In genomic region chr2:172480301-172481218, GRCh38 we compare ENCODE assay signal across 10 cellular contexts. TPM values are rescaled to one million over a fixed set of nuclear protein-coding genes. Genes with fewer than 3 reads are reported as not detected.
A peak's percentile ranks its signal among the peaks of the same experiment; 100 is the strongest.
DNase-seq lines count a peak whose midpoint lies in the region; ATAC-seq and TF ChIP-seq lines count a peak whose summit lies in the region.
"Had no signal": no experiment of that assay in that cellular context is flagged by ENCODE, and none has a peak within 500 bp of the region (broad histone marks: within the 10 kb centered on the region; RNA-seq: fewer than 3 reads in every experiment).

No MANE protein-coding gene starts in this region.

- H3K9me3 ChIP-seq in SJSA1 (replicated peaks) (no peaks in the 10 kb centered on the region), gastroesophageal sphincter (no peaks in the 10 kb centered on the region), A673 (ENCODE audit: low read depth, low read length, poor library complexity, severe bottlenecking) (no peaks in the 10 kb centered on the region)

- no peak for TF ChIP-seq EP300 in gastroesophageal sphincter (IDR thresholded peaks at IDR 0.05)

- intact Hi-C loops in A673 (cut with micrococcal nuclease; ENCODE audit: unreplicated experiment), result no loop called here

- peaks cover 23% of the 10 kb centered on the region for H3K4me1 ChIP-seq in SJSA1 (replicated peaks)
- peaks cover 0 to 5% (median 0%) of the 10 kb centered on the region in 3 donors for H3K4me1 ChIP-seq in gastroesophageal sphincter
- no peaks in the 10 kb centered on the region for H3K4me1 ChIP-seq in A673 (ENCODE audit: insufficient read depth, low read length, poor library complexity, severe bottlenecking)

- CTCF ChIA-PET in A673 (lab: Charles Lee), result no interaction called here

- BruUV-seq in A673 (replicated peaks; lab: Mats Ljungman, UMichigan), result no TSS peak

- 53 to 73% methylated on average over 7 to 8 of the region's 12 CpGs for WGBS in gastroesophageal sphincter (ENCODE audit: low coverage in 1 of 2), 2 donors

- no peaks in the 10 kb centered on the region for H3K27me3 ChIP-seq in SJSA1 (replicated peaks)
- peaks cover under 1% of the 10 kb centered on the region for H3K27me3 ChIP-seq in gastroesophageal sphincter
- no peaks in the 10 kb centered on the region for H3K27me3 ChIP-seq in A673 (replicated peaks; ENCODE audit: insufficient read depth, low read depth, low read length, poor library complexity)

- H3K4me3 ChIP-seq in SJSA1 (no peak overlapping the region), gastroesophageal sphincter (no peak overlapping the region), A673 (ENCODE audit: low read depth, low read length, poor library complexity, severe bottlenecking) (no peak overlapping the region)

- TF ChIP-seq CTCF in gastroesophageal sphincter (IDR thresholded peaks at IDR 0.05) (no peak), progenitor cell of endocrine pancreas (IDR thresholded peaks at IDR 0.05; ENCODE audit: unreplicated experiment) (no peak), A673 (conservative IDR thresholded peaks at IDR 0.05; ENCODE audit: low read depth, low read length) (no peak)

- H3K27ac ChIP-seq in SJSA1, result peak overlapping the region; percentile 3; the same call in 1 of the 2 replicates
- peak overlapping the region in 3 of 4 donors; percentile 14 to 47 (median 38) for H3K27ac ChIP-seq in gastroesophageal sphincter
- H3K27ac ChIP-seq in A673 (ENCODE audit: low read depth, low read length, poor library complexity, severe bottlenecking), result no peak overlapping the region
- H3K27ac ChIP-seq: VCaP had no signal

- H3K4me3 Mint-ChIP-seq in progenitor cell of endocrine pancreas (ENCODE audit: low read depth), result no peak overlapping the region
- H3K4me3 Mint-ChIP-seq: brain had no signal

- POLR2A ChIA-PET in A673 (lab: Charles Lee; ENCODE audit: low non-redundant PET), result no interaction called here

- peak overlapping the region; percentile 76 for H3K27ac Mint-ChIP-seq in progenitor cell of endocrine pancreas

- H3K27me3 Mint-ChIP-seq in progenitor cell of endocrine pancreas, result no peaks in the 10 kb centered on the region

- TF ChIP-seq POLR2A in gastroesophageal sphincter (IDR thresholded peaks at IDR 0.05), result no peak

- peaks cover 6% of the 10 kb centered on the region for H3K36me3 ChIP-seq in SJSA1
- H3K36me3 ChIP-seq in gastroesophageal sphincter, result no peaks in the 10 kb centered on the region
- H3K36me3 ChIP-seq in A673 (ENCODE audit: insufficient read depth, low read length, poor library complexity, severe bottlenecking), result no peaks in the 10 kb centered on the region

- peaks cover 26% of the 10 kb centered on the region for H3K4me1 Mint-ChIP-seq in progenitor cell of endocrine pancreas (ENCODE audit: low read depth)

- ATAC-seq in gastroesophageal sphincter (peak; percentile 77), HG03039 (IDR thresholded peaks at IDR 0.05; ENCODE audit: unreplicated experiment) (no peak), GM18519 (IDR thresholded peaks at IDR 0.05; ENCODE audit: low FRiP score, unreplicated experiment) (no peak)

- peak; percentile 48 for DNase-seq in ELF-1 (ENCODE audit: low read depth, low spot score)
- DNase-seq in SJSA1 (ENCODE audit: low read depth in 1 of 2, low spot score in 2 of 2), result peak; percentile 55 to 65
- no peak for DNase-seq in progenitor cell of endocrine pancreas (ENCODE audit: low spot score, unreplicated experiment)
- DNase-seq in A673 (ENCODE audit: low spot score), result no peak
- no peak for DNase-seq in iPS-NIHi7 (ENCODE audit: extremely low spot score)

- no peaks in the 10 kb centered on the region for H3K9me3 Mint-ChIP-seq in progenitor cell of endocrine pancreas (ENCODE audit: low read depth)
- H3K9me3 Mint-ChIP-seq: brain had no signal

- peaks cover 19% of the 10 kb centered on the region for H3K36me3 Mint-ChIP-seq in progenitor cell of endocrine pancreas (ENCODE audit: insufficient read depth)

RNA-seq across cellular contexts. Expression of gene ITGA6, which starts 53.2 kb away (rescaled TPM):
- total RNA-seq in SJSA1 (2014; rRNA removed; shearing (Covaris generic)), result 26.7 and 32.9 TPM in 2 replicates
- total RNA-seq in gastroesophageal sphincter (10 to 100 TPM; 32.5 to 62.2 (median 48.7) TPM), progenitor cell of endocrine pancreas (69.5 and 83.8 TPM in 2 replicates), A673 (2021) (7.7 and 10.7 TPM in 2 replicates)

Comparison
In these comparisons a context has a peak if more than half of its experiments do, and no peak if none do; other contexts are left out.
1. DNase-seq: peak in ELF-1 (single experiment) and SJSA1 (2 of 2); none in progenitor cell of endocrine pancreas (single experiment), A673 (single experiment) and iPS-NIHi7 (single experiment).